Comparison of ENCODE assay signal across 8 cellular contexts in genomic region chr1:65958561-65959350, GRCh38.
DNase-seq lines count a peak whose midpoint lies in the region; ATAC-seq and TF ChIP-seq lines count a peak whose summit lies in the region.

No MANE protein-coding gene starts in this region.

- H3K4me3 Mint-ChIP-seq in memory B cell, result no peak overlapping the region

- peak; percentile 15 to 41 for DNase-seq in NCI-H187 (lab: John Stamatoyannopoulos, UW)
- DNase-seq in NCI-H187 treated with DMSO at 0.1 percent for 48 hours (lab: John Stamatoyannopoulos, UW), result no peak
- DNase-seq in Jurkat, Clone E6-1 (ENCODE audit: low read depth, low spot score), result peak; percentile 41
- DNase-seq in RKO (ENCODE audit: low spot score), result peak; percentile 59
- DNase-seq in coronary artery (ENCODE audit: low spot score), result no peak
- peak in 1 of 2 donors; percentile 68 for DNase-seq in memory B cell (ENCODE audit: low spot score in 2 of 2)
- DNase-seq in activated effector memory CD4-positive, alpha-beta T cell treated with anti-CD3 and anti-CD28 coated beads, Interleukin-2, amount 50 U/mL, for 16 hours, result no peak

- no peak overlapping the region for H3K4me3 ChIP-seq in Jurkat, Clone E6-1 (ENCODE audit: low read length)
- no peak overlapping the region for H3K4me3 ChIP-seq in coronary artery

- no peak overlapping the region for H3K27ac Mint-ChIP-seq in memory B cell

- H3K27me3 Mint-ChIP-seq in memory B cell, result peaks cover 2% of the 10 kb centered on the region

- peak; percentile 36 for TF ChIP-seq CTCF in coronary artery (IDR thresholded peaks at IDR 0.05)

- H3K36me3 Mint-ChIP-seq in memory B cell, result no peaks in the 10 kb centered on the region

- no peaks in the 10 kb centered on the region for H3K4me1 Mint-ChIP-seq in memory B cell

- ATAC-seq in GM19351 (IDR thresholded peaks at IDR 0.05; ENCODE audit: unreplicated experiment) (peak; percentile 81), memory B cell (ENCODE audit: low read depth) (peak; percentile 58)

- no peak overlapping the region for H3K27ac ChIP-seq in coronary artery

- H3K9me3 Mint-ChIP-seq in memory B cell, result no peaks in the 10 kb centered on the region

Comparison
In these comparisons a context has a peak if more than half of its experiments do, and no peak if none do; other contexts are left out.
1. DNase-seq: peak in NCI-H187 (2 of 2), Jurkat, Clone E6-1 (single experiment) and RKO (single experiment); none in NCI-H187 treated with DMSO at 0.1 percent for 48 hours (single experiment), coronary artery (single experiment) and activated effector memory CD4-positive, alpha-beta T cell treated with anti-CD3 and anti-CD28 coated beads, Interleukin-2, amount 50 U/mL, for 16 hours (single experiment).